In genomic region chr15:39404767-39405173, GRCh38 we compare ENCODE assay signal across 12 cellular contexts.
DNase-seq lines count a peak whose midpoint lies in the region; ATAC-seq and TF ChIP-seq lines count a peak whose summit lies in the region.
"Had no signal": no experiment of that assay in that cellular context is flagged by ENCODE, and none has a peak within 500 bp of the region (broad histone marks: within the 10 kb centered on the region; RNA-seq: fewer than 3 reads in every experiment).

No MANE protein-coding gene starts in this region.

- no peaks in the 10 kb centered on the region for H3K36me3 Mint-ChIP-seq in osteocyte (ENCODE audit: unreplicated experiment)

- peaks cover 84% of the 10 kb centered on the region for H3F3A ChIP-seq in GM23248 (ENCODE audit: insufficient read depth)
- H3F3A ChIP-seq in PC-9 (ENCODE audit: insufficient read depth, low read depth): peaks cover 28% of the 10 kb centered on the region

- CTCF ChIA-PET in PC-9 (lab: Charles Lee): no interaction called here

- H3K4me1 Mint-ChIP-seq in osteocyte (ENCODE audit: unreplicated experiment): peaks cover 39% of the 10 kb centered on the region

- H3K4me3 Mint-ChIP-seq in osteocyte (ENCODE audit: unreplicated experiment): no peak overlapping the region
- H3K4me3 Mint-ChIP-seq: activated T-cell treated with anti-CD3 and anti-CD28 coated beads, Interleukin-2, amount 50 U/mL, for 72 hours had no signal

- in situ Hi-C loops in GM23248 (cut with MboI): no loop called here

- H3K4me3 ChIP-seq in GM23248 (no peak overlapping the region), PC-9 (no peak overlapping the region), H7 (ENCODE audit: insufficient read depth, low read depth, low read length) (no peak overlapping the region), prostate gland (no peak overlapping the region)
- H3K4me3 ChIP-seq: lung, spleen had no signal

- no peaks in the 10 kb centered on the region for H3K27me3 Mint-ChIP-seq in osteocyte (ENCODE audit: unreplicated experiment)

- no peaks in the 10 kb centered on the region for H3K9me3 Mint-ChIP-seq in osteocyte (ENCODE audit: unreplicated experiment)
- H3K9me3 Mint-ChIP-seq: activated T-cell treated with anti-CD3 and anti-CD28 coated beads, Interleukin-2, amount 50 U/mL, for 72 hours had no signal

- H3K4me1 ChIP-seq in GM23248 (ENCODE audit: insufficient read depth) (peaks cover 67% of the 10 kb centered on the region), PC-9 (replicated peaks; ENCODE audit: insufficient read depth) (peaks cover 32% of the 10 kb centered on the region), prostate gland (replicated peaks) (no peaks in the 10 kb centered on the region)

- no peaks in the 10 kb centered on the region for H3K27me3 ChIP-seq in GM23248 (replicated peaks; ENCODE audit: insufficient read depth)
- no peaks in the 10 kb centered on the region for H3K27me3 ChIP-seq in PC-9 (ENCODE audit: insufficient read depth, low read depth)
- H3K27me3 ChIP-seq in H7 (ENCODE audit: control insufficient read depth, insufficient read depth, low read length): no peaks in the 10 kb centered on the region
- H3K27me3 ChIP-seq in prostate gland (replicated peaks; ENCODE audit: insufficient read depth): no peaks in the 10 kb centered on the region
- H3K27me3 ChIP-seq: spleen had no signal

- TF ChIP-seq POLR2A in prostate gland (IDR thresholded peaks at IDR 0.05): no peak

- BruUV-seq in PC-9 (replicated peaks; lab: Mats Ljungman, UMichigan): no TSS peak

- H2AFZ ChIP-seq in GM23248 (no peak overlapping the region), PC-9 (no peak overlapping the region)

- peak overlapping the region; percentile 61 for H3K27ac Mint-ChIP-seq in osteocyte (ENCODE audit: unreplicated experiment)
- H3K27ac Mint-ChIP-seq: activated T-cell treated with anti-CD3 and anti-CD28 coated beads, Interleukin-2, amount 50 U/mL, for 72 hours had no signal

- H4K20me1 ChIP-seq in GM23248 (ENCODE audit: insufficient read depth) (no peaks in the 10 kb centered on the region), PC-9 (ENCODE audit: insufficient read depth) (no peaks in the 10 kb centered on the region)

- H3K79me2 ChIP-seq in GM23248 (ENCODE audit: insufficient read depth) (no peaks in the 10 kb centered on the region), PC-9 (ENCODE audit: low read depth) (no peaks in the 10 kb centered on the region)

- no peak for ATAC-seq in HG02623 (IDR thresholded peaks at IDR 0.05; ENCODE audit: unreplicated experiment)
- ATAC-seq: activated T-cell treated with anti-CD3 and anti-CD28 coated beads, Interleukin-2, amount 50 U/mL, for 72 hours had no signal

- H3K9me2 ChIP-seq in GM23248 (ENCODE audit: insufficient read depth) (no peaks in the 10 kb centered on the region), PC-9 (ENCODE audit: insufficient read depth) (no peaks in the 10 kb centered on the region)

- intact Hi-C loops in PC-9 (cut with micrococcal nuclease; ENCODE audit: unreplicated experiment): loop anchor here (1.0 to 2.0 kb wide), 4 partner anchors 176 to 277 kb away; no protein-coding TSS in a partner anchor
- intact Hi-C loops in prostate gland (cut with DNase I): no loop called here

- DNase-seq in GM23248 (peak; percentile 98), PC-9 (peak; percentile 70 to 95), fibroblast of gingiva (ENCODE audit: low read depth) (peak; percentile 99), osteocyte (ENCODE audit: extremely low spot score, unreplicated experiment) (no peak), NCI-H446 (lab: John Stamatoyannopoulos, UW) (no peak), H7 (no peak), prostate gland (ENCODE audit: low spot score) (no peak)
- DNase-seq: activated T-cell treated with anti-CD3 and anti-CD28 coated beads, Interleukin-2, amount 50 U/mL, for 72 hours; spleen; stimulated activated naive CD4-positive, alpha-beta T cell had no signal

- 0 out of 2 replicates have a peak, but pooled peaks cover 3% of the 10 kb centered on the region for H3K36me3 ChIP-seq in GM23248 (ENCODE audit: low read depth)
- H3K36me3 ChIP-seq in PC-9 (ENCODE audit: low read depth): no peaks in the 10 kb centered on the region
- H3K36me3 ChIP-seq in H7 (replicated peaks; ENCODE audit: control insufficient read depth, insufficient read depth, low read length): no peaks in the 10 kb centered on the region
- no peaks in the 10 kb centered on the region for H3K36me3 ChIP-seq in prostate gland
- H3K36me3 ChIP-seq: spleen had no signal

- H3K9me3 ChIP-seq in GM23248 (ENCODE audit: low read depth): no peaks in the 10 kb centered on the region
- no peaks in the 10 kb centered on the region for H3K9me3 ChIP-seq in PC-9 (ENCODE audit: insufficient read depth, low read depth)
- H3K9me3 ChIP-seq in prostate gland: no peaks in the 10 kb centered on the region
- H3K9me3 ChIP-seq: spleen had no signal

- H3K27ac ChIP-seq in GM23248: peak overlapping the region; percentile 88
- H3K27ac ChIP-seq in PC-9: no peak overlapping the region
- H3K27ac ChIP-seq in prostate gland: no peak overlapping the region

- H3K4me2 ChIP-seq in GM23248 (ENCODE audit: unreplicated experiment) (peak overlapping the region; percentile 44), PC-9 (peak overlapping the region; percentile 41; the same call in 1 of the 2 replicates)

- 0% methylated on average over 5 of the region's 5 CpGs for WGBS in GM23248 (ENCODE audit: low coverage in 1 of 2, low lambda C conversion rate in 2 of 2, missing lambda C conversion rate in 2 of 2), 2 experiments
- 94% methylated on average over 5 of the region's 5 CpGs for WGBS in prostate gland

- TF ChIP-seq CTCF in PC-9 (conservative IDR thresholded peaks at IDR 0.05) (no peak), osteocyte (IDR thresholded peaks at IDR 0.05) (no peak), prostate gland (IDR thresholded peaks at IDR 0.05) (no peak)

- peak overlapping the region; percentile 49 for H3K9ac ChIP-seq in GM23248

- POLR2A ChIA-PET in PC-9 (lab: Charles Lee; ENCODE audit: unreplicated experiment): interaction anchor here (0.6 to 2.2 kb wide), 5 partner anchors 176 to 704 kb away, joined by 3 to 15 read pairs (median 6); partner anchors contain the start of gene THBS1

Comparison
In these comparisons a context has a peak if more than half of its experiments do, and no peak if none do; other contexts are left out.
1. DNase-seq: peak in GM23248 (single experiment), PC-9 (2 of 2) and fibroblast of gingiva (single experiment); none in osteocyte (single experiment), NCI-H446 (0 of 2), H7 (single experiment) and prostate gland (single experiment).